Comparison of ENCODE assay signal across 21 cellular contexts in genomic region chr14:91098591-91098990, GRCh38.
"Had no signal": no experiment of that assay in that cellular context is flagged by ENCODE, and none has a peak within 500 bp of the region (broad histone marks: within the 10 kb centered on the region; RNA-seq: fewer than 3 reads in every experiment).

No MANE protein-coding gene starts in this region.

- H3K4me1 Mint-ChIP-seq: endodermal cell, neural crest cell had no signal

- H3K36me3 ChIP-seq: heart left ventricle, thyroid gland, uterus had no signal

- H3K9ac ChIP-seq: parathyroid adenoma had no signal

- H3K36me3 Mint-ChIP-seq: activated naive CD4-positive, alpha-beta T cell treated with anti-CD3 and anti-CD28 coated beads, Interleukin-2, amount 50 U/mL, for 72 hours; brain had no signal

- H3K27me3 Mint-ChIP-seq: activated CD4-positive, alpha-beta T cell treated with anti-CD3 and anti-CD28 coated beads, Interleukin-2, amount 10 ng/mL, durations not matched to agents 7 days and 5 days; brain had no signal

- H3K9me3 Mint-ChIP-seq: activated CD4-positive, alpha-beta T cell treated with anti-CD3 and anti-CD28 coated beads, Interleukin-2, amount 10 ng/mL, durations not matched to agents 7 days and 5 days; activated naive CD4-positive, alpha-beta T cell treated with anti-CD3 and anti-CD28 coated beads, Interleukin-2, amount 50 U/mL, for 72 hours; endodermal cell; neural crest cell had no signal

- H3K27ac ChIP-seq: heart left ventricle, parathyroid adenoma, thyroid gland, uterus had no signal

- H3K79me2 ChIP-seq: parathyroid adenoma had no signal

- H3K27me3 ChIP-seq: heart left ventricle, thyroid gland, uterus had no signal

- H3K4me3 ChIP-seq: heart left ventricle, thyroid gland, uterus had no signal

- DNase-seq: activated CD4-positive, alpha-beta T cell treated with anti-CD3 and anti-CD28 coated beads, Interleukin-2, amount 10 ng/mL, durations not matched to agents 7 days and 5 days; activated CD4-positive, CD25-positive, alpha-beta regulatory T cell; activated effector memory CD4-positive, alpha-beta T cell treated with Interleukin-2 at 50 U/mL for 16 hours; activated T-cell treated with anti-CD3 and anti-CD28 coated beads for 4 hours; amniotic stem cell; cerebellar nuclear complex; dermis blood vessel endothelial cell; endodermal cell; foreskin fibroblast; heart left ventricle; islet precursor cell; left ventricle myocardium superior; small intestine; T-helper 2 cell; thyroid gland; uterus had no signal

- ATAC-seq: esophagus mucosa, heart left ventricle, left ventricle myocardium superior had no signal

- H3K4me3 Mint-ChIP-seq: activated CD4-positive, alpha-beta T cell treated with anti-CD3 and anti-CD28 coated beads, Interleukin-2, amount 10 ng/mL, durations not matched to agents 7 days and 5 days; brain; endodermal cell; neural crest cell had no signal

- H3K4me1 ChIP-seq: parathyroid adenoma, thyroid gland, uterus had no signal

- H3K27ac Mint-ChIP-seq: activated CD4-positive, alpha-beta T cell treated with anti-CD3 and anti-CD28 coated beads, Interleukin-2, amount 10 ng/mL, durations not matched to agents 7 days and 5 days; brain; endodermal cell had no signal

- H3K9me3 ChIP-seq: heart left ventricle, thyroid gland, uterus had no signal

- H2AFZ ChIP-seq: parathyroid adenoma had no signal
